9 cellular contexts compared by ENCODE assay signal in the genomic region with DNA sequence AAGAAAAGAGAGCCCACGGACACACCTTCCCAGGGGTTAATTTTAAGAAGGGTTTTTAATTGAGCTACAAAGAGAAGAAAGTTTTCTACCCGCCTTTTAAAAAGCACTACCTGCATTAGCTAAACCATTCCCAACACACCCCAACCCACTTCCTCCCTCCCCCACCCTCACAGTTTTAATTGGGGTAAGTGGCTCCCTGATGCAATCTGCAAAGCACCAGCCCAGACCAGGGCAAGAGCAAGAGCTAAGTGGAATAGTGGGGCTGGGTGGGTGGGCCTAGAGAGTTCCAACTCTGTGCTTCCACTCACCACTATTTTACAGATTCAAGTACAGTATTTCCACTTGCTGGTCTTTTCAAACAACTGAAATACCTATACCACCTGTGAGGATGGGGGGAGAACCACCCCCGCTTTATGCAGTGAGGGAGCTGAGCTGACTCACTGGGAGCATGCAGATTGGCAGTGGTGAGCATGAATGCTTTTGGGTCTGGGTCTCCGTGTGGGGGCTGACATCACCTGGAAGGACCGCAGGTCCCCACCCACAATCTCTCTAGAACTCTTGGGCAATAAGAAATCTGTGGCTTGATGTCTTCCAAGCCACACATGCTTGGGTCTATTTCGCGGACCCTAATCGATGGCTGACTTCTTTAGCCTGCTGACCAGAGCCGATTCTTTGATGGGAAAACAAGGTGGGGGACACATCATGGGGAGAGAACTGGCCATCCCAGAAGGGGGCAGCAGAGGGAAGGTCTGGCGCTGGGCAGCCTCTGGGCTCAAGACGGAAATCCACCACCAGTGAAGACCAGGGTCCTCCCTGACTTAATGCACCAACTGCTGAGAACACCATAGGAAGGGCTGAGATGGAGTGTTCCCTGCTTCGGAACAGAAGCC.
DNase-seq lines count a peak whose midpoint lies in the region; ATAC-seq, FAIRE-seq and TF ChIP-seq lines count a peak whose summit lies in the region.
"Had no signal": no experiment of that assay in that cellular context is flagged by ENCODE, and none has a peak within 500 bp of the region (broad histone marks: within the 10 kb centered on the region; RNA-seq: fewer than 3 reads in every experiment).

No MANE protein-coding gene starts in this region.

- no peak overlapping the region for H4K8ac ChIP-seq in H1 (ENCODE audit: extremely low read depth, insufficient read depth, low read length)

- CTCF ChIA-PET in H1 (lab: Charles Lee; ENCODE audit: partially characterized antibody), result interaction anchor here (0.7 to 7.4 kb wide), 41 partner anchors 8 to 188 kb away, joined by 3 to 69 read pairs (median 5); no protein-coding TSS in a partner anchor

- H2AFZ ChIP-seq in H1 (ENCODE audit: low read length), result no peak overlapping the region

- H3K27me3 ChIP-seq in SJSA1 (replicated peaks) (no peaks in the 10 kb centered on the region), H1 (replicated peaks in 1 of 4; ENCODE audit: control insufficient read depth in 3 of 4, extremely low read depth in 1 of 4, insufficient read depth in 3 of 4, low read length in 3 of 4) (no peaks in the 10 kb centered on the region), aorta (ENCODE audit: control insufficient read depth in 1 of 2, insufficient read depth in 2 of 2, low read length in 1 of 2) (no peaks in the 10 kb centered on the region)

- H3K4me1 ChIP-seq in SJSA1 (replicated peaks) (peaks cover 23% of the 10 kb centered on the region), H1 (replicated peaks in 1 of 4; ENCODE audit: control insufficient read depth in 3 of 4, insufficient read depth in 4 of 4, low read length in 3 of 4) (peaks cover 34 to 51% (median 37%) of the 10 kb centered on the region in 4 experiments), aorta (ENCODE audit: control insufficient read depth in 1 of 2, insufficient read depth in 2 of 2, low read length in 2 of 2) (peaks cover 0 to 6% of the 10 kb centered on the region in 2 donors)

- H3K4me3 Mint-ChIP-seq in naive thymus-derived CD8-positive, alpha-beta T cell, result peak overlapping the region in 9 of 10 donors; percentile 53 to 85 (median 78)

- H3K56ac ChIP-seq in H1 (replicated peaks; ENCODE audit: insufficient read length, low read depth, low read length), result no peak overlapping the region

- H3K18ac ChIP-seq in H1 (ENCODE audit: extremely low read depth, low read length), result peak overlapping the region; percentile 76; the same call in 1 of the 2 replicates

- TF ChIP-seq CTCF in GM12874 (IDR thresholded peaks at IDR 0.05; ENCODE audit: insufficient read depth, low read depth, low read length) (peak; percentile 57), H1 (IDR thresholded peaks at IDR 0.05; ENCODE audit: control extremely low read depth in 1 of 3, insufficient read depth in 1 of 3, low read depth in 1 of 3, low read length in 3 of 3) (peak; percentile 63 to 89 (median 79))

- H2BK12ac ChIP-seq in H1 (ENCODE audit: low read depth, low read length), result peak overlapping the region; percentile 93

- no peak overlapping the region for H3K4ac ChIP-seq in H1 (replicated peaks; ENCODE audit: insufficient read length, low read depth, low read length)

- intact Hi-C loops in aorta (cut with DNase I), result no loop called here

- H3K23me2 ChIP-seq in H1 (ENCODE audit: low read depth, low read length), result no peaks in the 10 kb centered on the region

- H3K14ac ChIP-seq in H1 (ENCODE audit: insufficient read length), result no peak overlapping the region

- ATAC-seq in naive thymus-derived CD8-positive, alpha-beta T cell, result peak; percentile 59 to 68
- no peak for ATAC-seq in aorta (ENCODE audit: low FRiP score)

- 16% methylated on average over 12 of the region's 12 CpGs; no CpG with 5 or more reads in 1 of the 2 experiments for WGBS in H1 (ENCODE audit: extremely low coverage in 1 of 2, insufficient coverage in 1 of 2, insufficient read length in 1 of 2, insufficient replicate concordance in 2 of 2, low coverage in 1 of 2, low lambda C conversion rate in 2 of 2, missing lambda C conversion rate in 1 of 2), 2 experiments
- 88 to 90% methylated on average over 12 of the region's 12 CpGs for WGBS in aorta, 2 donors

- H4K20me1 ChIP-seq in H1 (replicated peaks in 1 of 2; ENCODE audit: control insufficient read depth in 1 of 2, insufficient read depth in 2 of 2, low read length in 2 of 2), result peaks cover 6 to 18% of the 10 kb centered on the region in 2 experiments

- H3K9me3 ChIP-seq in SJSA1 (replicated peaks) (no peaks in the 10 kb centered on the region), H1 (ENCODE audit: insufficient read depth in 2 of 2, low read depth in 1 of 2, low read length in 1 of 2) (no peaks in the 10 kb centered on the region), aorta (ENCODE audit: control insufficient read depth, low read length) (no peaks in the 10 kb centered on the region)

- no peaks in the 10 kb centered on the region for H3K27me3 Mint-ChIP-seq in naive thymus-derived CD8-positive, alpha-beta T cell

- H3K9me3 Mint-ChIP-seq in naive thymus-derived CD8-positive, alpha-beta T cell, result no peaks in the 10 kb centered on the region

- H3K4me3 ChIP-seq in SJSA1, result no peak overlapping the region
- peak overlapping the region in 3 of 4 experiments; percentile 12 to 47 (median 29); a peak in 5 of 8 replicates for H3K4me3 ChIP-seq in H1 (ENCODE audit: extremely low read depth in 1 of 4, insufficient read depth in 2 of 4, low read depth in 3 of 4, low read length in 4 of 4)
- H3K4me3 ChIP-seq in aorta (ENCODE audit: low read length in 2 of 2), result no peak overlapping the region

- peak overlapping the region; percentile 96; the same call in 1 of the 2 replicates for H2BK15ac ChIP-seq in H1 (ENCODE audit: low read length)

- peak overlapping the region; percentile 86 for H2BK20ac ChIP-seq in H1 (ENCODE audit: low read length)

- peaks cover 24 to 69% of the 10 kb centered on the region in 2 experiments for H3K79me2 ChIP-seq in H1 (ENCODE audit: control insufficient read depth in 1 of 2, insufficient read depth in 2 of 2, low read length in 2 of 2)

- no peak for TF ChIP-seq EP300 in H1 (IDR thresholded peaks at IDR 0.05; ENCODE audit: borderline replicate concordance in 1 of 2, low read depth in 2 of 2, low read length in 2 of 2)

- H3K27ac ChIP-seq in SJSA1, result no peak overlapping the region
- H3K27ac ChIP-seq in H1 (ENCODE audit: low read depth, low read length), result peak overlapping the region; percentile 75; the same call in 1 of the 2 replicates
- no peak overlapping the region for H3K27ac ChIP-seq in aorta (ENCODE audit: low read depth in 1 of 2, low read length in 2 of 2)

- DNase-seq in AG08396 (ENCODE audit: low spot score), result peak; percentile 54
- peak; percentile 46 to 65 for DNase-seq in SJSA1 (ENCODE audit: low read depth in 1 of 2, low spot score in 2 of 2)
- peak in 1 of 2 experiments; percentile 86 for DNase-seq in H1 (ENCODE audit: low read depth in 1 of 2, low spot score in 2 of 2)
- DNase-seq in naive thymus-derived CD8-positive, alpha-beta T cell, result peak in 1 of 10 donors; percentile 24
- no peak for DNase-seq in hippocampal formation (lab: John Stamatoyannopoulos, UW)
- no peak for DNase-seq in T1000 (lab: John Stamatoyannopoulos, UW)
- DNase-seq in aorta, result no peak

- FAIRE-seq in H1 (lab: Jason Lieb, UNC), result peak; percentile 78
- FAIRE-seq: islet of Langerhans had no signal

- H4K91ac ChIP-seq in H1 (replicated peaks; ENCODE audit: insufficient read length, low read length), result peak overlapping the region; percentile 90

- TF ChIP-seq POLR2A in H1 (IDR thresholded peaks at IDR 0.05; ENCODE audit: control extremely low read depth in 1 of 2, low read depth in 2 of 2, low read length in 2 of 2), result 0 out of 3 replicates have a peak, but pooled peaks of 1 of the 2 experiments have one; percentile 15

- peak overlapping the region; percentile 75 to 95 (median 89) for H3K27ac Mint-ChIP-seq in naive thymus-derived CD8-positive, alpha-beta T cell

- H2BK5ac ChIP-seq in H1 (ENCODE audit: low read depth, low read length), result peak overlapping the region; percentile 90

- H3K4me1 Mint-ChIP-seq in naive thymus-derived CD8-positive, alpha-beta T cell, result peaks cover 51 to 87% (median 77%) of the 10 kb centered on the region in 4 donors

- H3K23ac ChIP-seq in H1 (ENCODE audit: insufficient read length), result no peak overlapping the region

- H3K36me3 ChIP-seq in SJSA1 (no peaks in the 10 kb centered on the region), H1 (ENCODE audit: control insufficient read depth in 2 of 4, insufficient read depth in 4 of 4, low read length in 3 of 4) (no peaks in the 10 kb centered on the region), aorta (ENCODE audit: control insufficient read depth in 1 of 2, insufficient read depth in 2 of 2, low read length in 1 of 2) (no peaks in the 10 kb centered on the region)

- H3K36me3 Mint-ChIP-seq in naive thymus-derived CD8-positive, alpha-beta T cell, result peaks cover 0 to 3% (median 0%) of the 10 kb centered on the region in 3 donors

- H3K9ac ChIP-seq in H1 (replicated peaks in 1 of 4; ENCODE audit: extremely low read depth in 1 of 4, low read depth in 3 of 4, low read length in 3 of 4), result peak overlapping the region in 2 of 4 experiments; percentile 38 to 40; a peak in 4 of 7 replicates

- peaks cover 30% of the 10 kb centered on the region for H3K79me1 ChIP-seq in H1 (ENCODE audit: low read depth, low read length)

- H2BK120ac ChIP-seq in H1 (replicated peaks; ENCODE audit: low read depth, low read length), result no peak overlapping the region

- POLR2A ChIA-PET in H1 (lab: Charles Lee; ENCODE audit: partially characterized antibody), result interaction anchor here (0.8 to 4.6 kb wide), 26 partner anchors 8 to 177 kb away, joined by 3 to 33 read pairs (median 4); a partner anchor contains a TSS
- POLR2A ChIA-PET in naive thymus-derived CD8-positive, alpha-beta T cell (lab: Charles Lee), result interaction anchor here (0.7 to 2.8 kb wide), 4 partner anchors 9 to 51 kb away, joined by 3 to 17 read pairs (median 4); no protein-coding TSS in a partner anchor

- TF ChIP-seq RAD21 in H1 (IDR thresholded peaks at IDR 0.05 in 1 of 2, conservative IDR thresholded peaks at IDR 0.05 in 1 of 2; ENCODE audit: low read depth in 2 of 2, low read length in 2 of 2), result peak; percentile 83

- peak overlapping the region; percentile 70 for H4K5ac ChIP-seq in H1 (ENCODE audit: insufficient read length, low read depth, low read length)

- H2AK5ac ChIP-seq in H1 (ENCODE audit: low read depth, low read length), result 0 out of 2 replicates have a peak overlapping the region, but pooled peaks have one; percentile 31

- H3K4me2 ChIP-seq in H1 (ENCODE audit: insufficient read depth in 1 of 2, low read depth in 2 of 2, low read length in 2 of 2), result peak overlapping the region; percentile 70 to 71

Comparison
In these comparisons a context has a peak if more than half of its experiments do, and no peak if none do; other contexts are left out.
1. DNase-seq: peak in AG08396 (single experiment) and SJSA1 (2 of 2); none in hippocampal formation (0 of 2), T1000 (single experiment) and aorta (0 of 2).
2. H3K4me3 ChIP-seq: peak in H1 (3 of 4); none in SJSA1 (single experiment) and aorta (0 of 2).